18 cellular contexts compared by ENCODE assay signal in genomic region chr17:11823862-11824261, GRCh38.
DNase-seq lines count a peak whose midpoint lies in the region; ATAC-seq lines count a peak whose summit lies in the region.
"Had no signal": no experiment of that assay in that cellular context is flagged by ENCODE, and none has a peak within 500 bp of the region (broad histone marks: within the 10 kb centered on the region; RNA-seq: fewer than 3 reads in every experiment).

No MANE protein-coding gene starts in this region.

- H3K27ac ChIP-seq in SJCRH30, result no peak overlapping the region

- H3K9me3 ChIP-seq in SJCRH30 (replicated peaks), result no peaks in the 10 kb centered on the region

- H3K36me3 ChIP-seq in SJCRH30, result no peaks in the 10 kb centered on the region

- ATAC-seq in esophagus mucosa (no peak), HG02763 (IDR thresholded peaks at IDR 0.05; ENCODE audit: unreplicated experiment) (no peak)
- ATAC-seq: GM23338, HCT116, HepG2 had no signal

- peaks cover 13% of the 10 kb centered on the region; the same call in 1 of the 2 replicates for H3K4me1 ChIP-seq in SJCRH30

- DNase-seq in NCI-H2171 treated with DMSO at 0.1 percent for 48 hours (lab: John Stamatoyannopoulos, UW), result peak; percentile 8
- no peak for DNase-seq in NCI-H2171 (lab: John Stamatoyannopoulos, UW)
- DNase-seq in SJCRH30, result peak; percentile 57 to 75
- peak; percentile 32 for DNase-seq in retina
- no peak for DNase-seq in MV-4-11 (lab: John Stamatoyannopoulos, UW)
- DNase-seq: 8988T; C1 segment of cervical spinal cord; CD4-positive, CD25-positive, alpha-beta regulatory T cell; CD8-positive, alpha-beta memory T cell; COR-L47; DMS79 treated with DMSO at 0.1 percent for 48 hours; GF-D8; H7 had no signal

- no peaks in the 10 kb centered on the region for H3K27me3 ChIP-seq in SJCRH30

- H3K4me3 ChIP-seq in SJCRH30, result no peak overlapping the region
- H3K4me3 ChIP-seq: GM23338 had no signal

Comparison
In these comparisons a context has a peak if more than half of its experiments do, and no peak if none do; other contexts are left out.
1. DNase-seq: peak in NCI-H2171 treated with DMSO at 0.1 percent for 48 hours (single experiment), SJCRH30 (2 of 2) and retina (single experiment); none in NCI-H2171 (single experiment) and MV-4-11 (single experiment).